ENCODE assay signal across 6 cellular contexts in genomic region chr4:74926007-74926406, GRCh38. TPM values are rescaled to one million over a fixed set of nuclear protein-coding genes. Genes with fewer than 3 reads are reported as not detected.
"Had no signal": no experiment of that assay in that cellular context is flagged by ENCODE, and none has a peak within 500 bp of the region (broad histone marks: within the 10 kb centered on the region; RNA-seq: fewer than 3 reads in every experiment).

No MANE protein-coding gene starts in this region.

- H3K4me3 ChIP-seq: GM23248, K562 had no signal

- DNase-seq: GM23248, H9, HCEC 1CT, IMR-90, KG1 had no signal

- H3K4me3 Mint-ChIP-seq: H9 had no signal

- H3K9me3 Mint-ChIP-seq: H9 had no signal

- ATAC-seq: K562 had no signal

- H3K27ac ChIP-seq: GM23248 had no signal

RNA-seq across cellular contexts. Expression of gene PARM1, which starts 6.9 kb away (rescaled TPM):
- total RNA-seq: GM23248 had no signal
